9 cellular contexts compared by ENCODE assay signal in genomic region chr10:118332247-118332646, GRCh38. TPM values are rescaled to one million over a fixed set of nuclear protein-coding genes. Genes with fewer than 3 reads are reported as not detected.
A peak's percentile ranks its signal among the peaks of the same experiment; 100 is the strongest.
DNase-seq lines count a peak whose midpoint lies in the region; ATAC-seq and TF ChIP-seq lines count a peak whose summit lies in the region.
"Had no signal": no experiment of that assay in that cellular context is flagged by ENCODE, and none has a peak within 500 bp of the region (broad histone marks: within the 10 kb centered on the region; RNA-seq: fewer than 3 reads in every experiment).

No MANE protein-coding gene starts in this region.

- POLR2A ChIA-PET in HEK293T (lab: Yijun Ruan, JAX), result no interaction called here

- H3K9me3 ChIP-seq in T-helper 17 cell (ENCODE audit: control insufficient read depth, low read length, poor library complexity, severe bottlenecking) (no peaks in the 10 kb centered on the region), psoas muscle (no peaks in the 10 kb centered on the region)
- H3K9me3 ChIP-seq: heart left ventricle had no signal

- H3K4me1 Mint-ChIP-seq in T-helper 17 cell, result peaks cover 15% of the 10 kb centered on the region
- no peaks in the 10 kb centered on the region for H3K4me1 Mint-ChIP-seq in chondrocyte (ENCODE audit: low read depth)

- H3K36me3 ChIP-seq in psoas muscle (ENCODE audit: insufficient read depth in 1 of 2, low read depth in 1 of 2), result peaks cover 13 to 92% of the 10 kb centered on the region in 2 donors

- H3K27ac ChIP-seq in psoas muscle, result no peak overlapping the region
- H3K27ac ChIP-seq: heart left ventricle had no signal

- CTCF ChIA-PET in HEK293T (lab: Yijun Ruan, JAX), result interaction anchor here (0.6 kb wide), 1 partner anchor 73 kb away, joined by 3 read pairs; no protein-coding TSS in a partner anchor

- H3K27me3 Mint-ChIP-seq in T-helper 17 cell (no peaks in the 10 kb centered on the region), chondrocyte (ENCODE audit: low read depth) (no peaks in the 10 kb centered on the region)

- ATAC-seq in GM19397 (IDR thresholded peaks at IDR 0.05; ENCODE audit: unreplicated experiment), result peak; percentile 87
- ATAC-seq in HG03095 (IDR thresholded peaks at IDR 0.05; ENCODE audit: unreplicated experiment), result peak; percentile 87
- peak; percentile 52 for ATAC-seq in T-helper 17 cell
- no peak for ATAC-seq in psoas muscle
- ATAC-seq: heart left ventricle had no signal

- H3K27me3 ChIP-seq in psoas muscle (ENCODE audit: insufficient read depth in 3 of 3, low read length in 2 of 3), result no peaks in the 10 kb centered on the region
- H3K27me3 ChIP-seq: heart left ventricle had no signal

- TF ChIP-seq CTCF in GM12865 (IDR thresholded peaks at IDR 0.05; ENCODE audit: insufficient read depth, low read depth, low read length, missing control alignments) (no peak), psoas muscle (IDR thresholded peaks at IDR 0.05) (no peak), chondrocyte (IDR thresholded peaks at IDR 0.05) (no peak)

- intact Hi-C loops in psoas muscle (cut with DNase I), result no loop called here

- 91 to 96% (median 93%) methylated on average over 1 of the region's 1 CpG for WGBS in psoas muscle, 3 donors

- DNase-seq in GM12865 (ENCODE audit: low read depth) (peak; percentile 30), T-helper 17 cell (no peak), HEK293T (ENCODE audit: extremely low spot score) (no peak), psoas muscle (no peak), NCI-H1694 (lab: John Stamatoyannopoulos, UW) (no peak), chondrocyte (ENCODE audit: low spot score) (no peak)
- DNase-seq: heart left ventricle had no signal

- H3K4me3 ChIP-seq in GM12865 (ENCODE audit: low read depth, low read length), result no peak overlapping the region
- no peak overlapping the region for H3K4me3 ChIP-seq in psoas muscle
- H3K4me3 ChIP-seq: heart left ventricle had no signal

- no peaks in the 10 kb centered on the region for H3K9me3 Mint-ChIP-seq in chondrocyte (ENCODE audit: low read depth)

- no peak overlapping the region for H3K4me3 Mint-ChIP-seq in T-helper 17 cell
- H3K4me3 Mint-ChIP-seq in chondrocyte (ENCODE audit: unreplicated experiment), result no peak overlapping the region

- no peak overlapping the region for H3K27ac Mint-ChIP-seq in T-helper 17 cell
- no peak overlapping the region for H3K27ac Mint-ChIP-seq in chondrocyte (ENCODE audit: unreplicated experiment)

- peaks cover 4% of the 10 kb centered on the region for H3K4me1 ChIP-seq in psoas muscle

- H3K36me3 Mint-ChIP-seq in T-helper 17 cell (ENCODE audit: low read depth) (peaks cover 24% of the 10 kb centered on the region), chondrocyte (ENCODE audit: low read depth) (peaks cover 27% of the 10 kb centered on the region)

TF ChIP-seq in HEK293T, 16 proteins besides CTCF, POLR2A, EP300 and RAD21:
- TF ChIP-seq FOXK2 (IDR thresholded peaks at IDR 0.05) (no peak), HDGF (IDR thresholded peaks at IDR 0.05; ENCODE audit: borderline replicate concordance) (no peak), ELF4 (IDR thresholded peaks at IDR 0.05) (no peak), L3MBTL2 (conservative IDR thresholded peaks at IDR 0.05) (no peak), LEF1 (IDR thresholded peaks at IDR 0.05; ENCODE audit: borderline replicate concordance) (no peak), FOXA1 (IDR thresholded peaks at IDR 0.05) (no peak), FOXM1 (IDR thresholded peaks at IDR 0.05; ENCODE audit: borderline replicate concordance) (no peak), ZNF384 (IDR thresholded peaks at IDR 0.05) (no peak), BHLHE40 (IDR thresholded peaks at IDR 0.05; ENCODE audit: borderline replicate concordance) (no peak), ARNT (IDR thresholded peaks at IDR 0.05) (no peak)

RNA-seq across cellular contexts. Expression of gene FAM204A, which starts 9.9 kb away (rescaled TPM):
- total RNA-seq in T-helper 17 cell (10 to 100 TPM; 53.9 to 62.0 TPM), psoas muscle (10 to 100 TPM; 45.3 to 75.9 (median 61.1) TPM), chondrocyte (54.4 to 76.2 TPM (median 63.2 TPM) in 3 replicates)
- polyA plus RNA-seq in psoas muscle, result 100 to 1,000 TPM in 1 of 3 donors, 10 to 100 TPM in 2; 30.0 to 127 (median 59.8) TPM

Comparison
In these comparisons a context has a peak if more than half of its experiments do, and no peak if none do; other contexts are left out.
1. ATAC-seq: peak in GM19397 (single experiment), HG03095 (single experiment) and T-helper 17 cell (single experiment); none in psoas muscle (0 of 4).